ENCODE assay signal across 10 cellular contexts in genomic region chr7:94367940-94368339, GRCh38. TPM values are rescaled to one million over a fixed set of nuclear protein-coding genes. Genes with fewer than 3 reads are reported as not detected.
A peak's percentile ranks its signal among the peaks of the same experiment; 100 is the strongest.
DNase-seq lines count a peak whose midpoint lies in the region; ATAC-seq and TF ChIP-seq lines count a peak whose summit lies in the region.
"Had no signal": no experiment of that assay in that cellular context is flagged by ENCODE, and none has a peak within 500 bp of the region (broad histone marks: within the 10 kb centered on the region; RNA-seq: fewer than 3 reads in every experiment).

No MANE protein-coding gene starts in this region.

- peak overlapping the region; percentile 21 for H3K4me2 ChIP-seq in mammary epithelial cell (ENCODE audit: insufficient read depth, low read depth, low read length)

- 52% methylated on average over 2 of the region's 2 CpGs for WGBS in mammary epithelial cell (ENCODE audit: low coverage, missing lambda C conversion rate)
- 58 to 73% methylated on average over 2 of the region's 2 CpGs for WGBS in lung, 2 donors
- 41% methylated on average over 2 of the region's 2 CpGs for WGBS in suprapubic skin

- H3K4me3 ChIP-seq in mammary epithelial cell (replicated peaks in 1 of 3; ENCODE audit: insufficient read depth in 1 of 3, low read depth in 2 of 3, low read length in 3 of 3) (no peak overlapping the region), lung (no peak overlapping the region), suprapubic skin (peak overlapping the region; percentile 18)

- H3K4me3 Mint-ChIP-seq in HFFc6, result peak overlapping the region; percentile 74
- H3K4me3 Mint-ChIP-seq: T-helper 2 cell treated with Interferon-gamma antibody and Interleukin-4, amounts not matched to agents 5 μg/mL and 100 μg/mL, for 36 hours had no signal

- no peaks in the 10 kb centered on the region for H3K27me3 Mint-ChIP-seq in HFFc6 (ENCODE audit: insufficient read depth)

- H3K4me1 Mint-ChIP-seq in HFFc6 (ENCODE audit: low read depth), result peaks cover 89% of the 10 kb centered on the region

- TF ChIP-seq CTCF in HFFc6 (IDR thresholded peaks at IDR 0.05) (no peak), mammary epithelial cell (conservative IDR thresholded peaks at IDR 0.05 in 1 of 2, IDR thresholded peaks at IDR 0.05 in 1 of 2; ENCODE audit: extremely low read depth in 1 of 2, insufficient read depth in 1 of 2, low read depth in 1 of 2, low read length in 2 of 2) (no peak), lung (IDR thresholded peaks at IDR 0.05; ENCODE audit: control extremely low read depth, extremely low read depth) (no peak), suprapubic skin (IDR thresholded peaks at IDR 0.05) (no peak)

- DNase-seq in HFFc6 (peak; percentile 56), mammary epithelial cell (peak; percentile 16), lung (ENCODE audit: low spot score) (no peak), suprapubic skin (ENCODE audit: low spot score in 2 of 2) (no peak), NCI-H1694 treated with DMSO at 0.1 percent for 48 hours (lab: John Stamatoyannopoulos, UW) (no peak)
- no peak for DNase-seq in stimulated activated CD4-positive, alpha-beta T cell treated with anti-CD3 and anti-CD28 coated beads, Interleukin-4, amount 100 ng/mL, for 24 hours
- DNase-seq: cerebellar nuclear complex had no signal

- intact Hi-C loops in mammary epithelial cell (cut with micrococcal nuclease), result no loop called here

- TF ChIP-seq POLR2A in suprapubic skin (IDR thresholded peaks at IDR 0.05), result no peak
- no peak for TF ChIP-seq POLR2A in GM18505 (IDR thresholded peaks at IDR 0.05; ENCODE audit: borderline replicate concordance, extremely low read depth, insufficient read depth, insufficient read length)

- H3K4me1 ChIP-seq in mammary epithelial cell (ENCODE audit: insufficient read depth, low read length) (peaks cover 9% of the 10 kb centered on the region), lung (ENCODE audit: control insufficient read depth in 2 of 2, insufficient read depth in 2 of 2, low read length in 2 of 2) (no peaks in the 10 kb centered on the region), suprapubic skin (peaks cover 21% of the 10 kb centered on the region)

- ATAC-seq in lung (ENCODE audit: insufficient read depth, low FRiP score), result peak; percentile 32
- ATAC-seq in GM18505 (IDR thresholded peaks at IDR 0.05; ENCODE audit: unreplicated experiment), result no peak
- ATAC-seq in HG02763 (IDR thresholded peaks at IDR 0.05; ENCODE audit: unreplicated experiment), result no peak

- H3K36me3 ChIP-seq in mammary epithelial cell (ENCODE audit: insufficient read depth, low read length) (no peaks in the 10 kb centered on the region), lung (ENCODE audit: control insufficient read depth in 2 of 2, insufficient read depth in 2 of 2, low read length in 2 of 2) (no peaks in the 10 kb centered on the region), suprapubic skin (no peaks in the 10 kb centered on the region)

- peak overlapping the region; percentile 79 for H2AFZ ChIP-seq in mammary epithelial cell (ENCODE audit: low read depth, low read length)

- peaks cover 14% of the 10 kb centered on the region for H3K36me3 Mint-ChIP-seq in HFFc6 (ENCODE audit: low read depth)

- in situ Hi-C loops in mammary epithelial cell (cut with MboI; ENCODE audit: low sequenced_read_pairs in 2 of 2), result no loop called here

- H3K27me3 ChIP-seq in mammary epithelial cell (ENCODE audit: insufficient read depth, low read length), result no peaks in the 10 kb centered on the region
- no peaks in the 10 kb centered on the region for H3K27me3 ChIP-seq in lung (ENCODE audit: control insufficient read depth, insufficient read depth)
- no peaks in the 10 kb centered on the region for H3K27me3 ChIP-seq in suprapubic skin

- TF ChIP-seq EP300 in suprapubic skin (IDR thresholded peaks at IDR 0.05), result no peak

- CTCF ChIA-PET in mammary epithelial cell (lab: Charles Lee; ENCODE audit: low non-redundant PET), result no interaction called here

- BruUV-seq in mammary epithelial cell (replicated peaks; lab: Mats Ljungman, UMichigan), result TSS peak; percentile 100

- H3K79me2 ChIP-seq in mammary epithelial cell (ENCODE audit: insufficient read depth, low read length), result no peaks in the 10 kb centered on the region

- H3K27ac ChIP-seq in mammary epithelial cell (ENCODE audit: insufficient read depth, low read depth, low read length) (no peak overlapping the region), lung (ENCODE audit: low read depth in 1 of 2, low read length in 1 of 2) (peak overlapping the region in 1 of 2 donors; percentile 9), suprapubic skin (peak overlapping the region; percentile 62)

- no peaks in the 10 kb centered on the region for H3K9me3 Mint-ChIP-seq in HFFc6
- H3K9me3 Mint-ChIP-seq: T-helper 2 cell treated with Interferon-gamma antibody and Interleukin-4, amounts not matched to agents 5 μg/mL and 100 μg/mL, for 36 hours had no signal

- peak overlapping the region; percentile 93 for H3K27ac Mint-ChIP-seq in HFFc6
- H3K27ac Mint-ChIP-seq: T-helper 2 cell treated with Interferon-gamma antibody and Interleukin-4, amounts not matched to agents 5 μg/mL and 100 μg/mL, for 36 hours had no signal

- dilution Hi-C loops in mammary epithelial cell (cut with HindIII; ENCODE audit: low sequenced_read_pairs), result no loop called here

- H3K9ac ChIP-seq in mammary epithelial cell (ENCODE audit: insufficient read depth, low read length), result no peak overlapping the region

- no peaks in the 10 kb centered on the region for H4K20me1 ChIP-seq in mammary epithelial cell (ENCODE audit: insufficient read depth, low read length)

- H3K9me3 ChIP-seq in mammary epithelial cell (replicated peaks; ENCODE audit: insufficient read depth, low read length) (no peaks in the 10 kb centered on the region), lung (ENCODE audit: control insufficient read depth in 2 of 2, insufficient read depth in 1 of 2, low read length in 1 of 2) (no peaks in the 10 kb centered on the region), suprapubic skin (no peaks in the 10 kb centered on the region)

RNA-seq across cellular contexts. Expression of gene COL1A2, which starts 26.8 kb away (rescaled TPM):
- 1,000 to 10,000 TPM; 3,728 to 6,317 (median 3,918) TPM for total RNA-seq in HFFc6 (2021; fragmentation: NEBNext Ultra II Directional; extraction: Animal tissue kit (Norgen Biotek cat#: 25700))
- total RNA-seq in mammary epithelial cell, result 10 to 100 TPM in 1 of 2 donors, under 1 TPM in 1; 0.45 to 13.7 TPM
- polyA plus RNA-seq in mammary epithelial cell, result 0.60 TPM
- 0.31 TPM for polyA minus RNA-seq in mammary epithelial cell
- 1,000 to 10,000 TPM in 1 of 2 donors, 100 to 1,000 TPM in 1; 497 to 1,768 TPM for total RNA-seq in lung
- 100 to 1,000 TPM in 1 of 2 donors, 10 to 100 TPM in 1; 66.3 to 175 TPM for polyA plus RNA-seq in lung
- 100 to 1,000 TPM in 1 of 4 donors, 10 to 100 TPM in 3; 29.9 to 124 (median 61.3) TPM for total RNA-seq in suprapubic skin

Comparison
In these comparisons a context has a peak if more than half of its experiments do, and no peak if none do; other contexts are left out.
1. DNase-seq: peak in HFFc6 (single experiment) and mammary epithelial cell (single experiment); none in lung (single experiment), suprapubic skin (0 of 2), NCI-H1694 treated with DMSO at 0.1 percent for 48 hours (single experiment) and stimulated activated CD4-positive, alpha-beta T cell treated with anti-CD3 and anti-CD28 coated beads, Interleukin-4, amount 100 ng/mL, for 24 hours (single experiment).